Comparison of ENCODE assay signal across 1 cellular context in genomic region chr11:16818284-16818683, GRCh38.
A peak's percentile ranks its signal among the peaks of the same experiment; 100 is the strongest.
TF ChIP-seq lines count a peak whose summit lies in the region.

No MANE protein-coding gene starts in this region.

TF ChIP-seq in K562, 482 proteins besides CTCF, POLR2A, EP300 and RAD21 (continued from another document):
- TF ChIP-seq, protein P1, sequence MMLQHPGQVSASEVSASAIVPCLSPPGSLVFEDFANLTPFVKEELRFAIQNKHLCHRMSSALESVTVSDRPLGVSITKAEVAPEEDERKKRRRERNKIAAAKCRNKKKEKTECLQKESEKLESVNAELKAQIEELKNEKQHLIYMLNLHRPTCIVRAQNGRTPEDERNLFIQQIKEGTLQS (IDR thresholded peaks at IDR 0.05) = 0 out of 2 replicates have a peak, but pooled peaks have one; percentile 7
- TF ChIP-seq, protein P1 (CRISPR knock-in tag; conservative IDR thresholded peaks at IDR 0.05) = no peak
- TF ChIP-seq SNAPC5 (CRISPR knock-in tag; IDR thresholded peaks at IDR 0.05) = no peak
- TF ChIP-seq CBX8 (IDR thresholded peaks at IDR 0.05; ENCODE audit: borderline replicate concordance, extremely low read depth, low read depth, low read length, poor library complexity, severe bottlenecking) = no peak
- TF ChIP-seq ZKSCAN3 (CRISPR knock-in tag; IDR thresholded peaks at IDR 0.05) = no peak
- TF ChIP-seq TEAD1 (CRISPR knock-in tag; IDR thresholded peaks at IDR 0.05) = no peak
- no peak for TF ChIP-seq E2F5 (CRISPR knock-in tag; IDR thresholded peaks at IDR 0.05)
- no peak for TF ChIP-seq ZKSCAN1 (IDR thresholded peaks at IDR 0.05; ENCODE audit: low read depth, low read length)
TF ChIP-seq in K562: peak in this region for 1.
